In the genomic region with DNA sequence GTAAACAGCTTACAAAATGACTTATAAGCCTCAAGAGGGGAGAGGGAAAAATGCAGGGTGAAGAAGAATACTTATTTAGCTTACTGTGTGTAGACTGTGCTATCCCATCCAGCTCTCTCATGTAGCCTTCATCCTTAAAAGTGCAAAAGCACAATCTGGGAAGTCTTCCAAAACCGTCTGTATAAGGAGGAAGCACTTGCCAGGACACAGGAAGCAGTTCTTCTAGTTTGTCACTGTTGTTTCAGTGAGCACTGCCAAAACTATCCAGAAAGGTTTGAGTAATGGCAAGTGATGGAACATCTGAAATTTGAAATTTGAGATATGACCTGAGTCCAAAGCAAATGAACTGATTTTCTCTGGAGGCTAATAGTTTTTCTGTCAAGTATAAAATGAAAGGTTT, we compare ENCODE assay signal across 14 cellular contexts.
DNase-seq lines count a peak whose midpoint lies in the region.
"Had no signal": no experiment of that assay in that cellular context is flagged by ENCODE, and none has a peak within 500 bp of the region (broad histone marks: within the 10 kb centered on the region; RNA-seq: fewer than 3 reads in every experiment).

No MANE protein-coding gene starts in this region.

- DNase-seq in G401 (ENCODE audit: low spot score) (peak; percentile 9), HT1080 (ENCODE audit: low read depth) (peak; percentile 36), RKO (ENCODE audit: low spot score) (peak; percentile 37), medulla oblongata (ENCODE audit: extremely low spot score) (peak; percentile 3), NCI-H1930 (lab: John Stamatoyannopoulos, UW) (no peak), NCI-H524 treated with DMSO at 0.1 percent for 48 hours (lab: John Stamatoyannopoulos, UW) (no peak), MV-4-11 (lab: John Stamatoyannopoulos, UW) (no peak)
- DNase-seq: DMS79, GM23248, MM.1S, NCI-H1105, NCI-H1694, NCI-H510A treated with DMSO at 0.1 percent for 48 hours, RPMI8226 had no signal

- in situ Hi-C loops in G401 (cut with HindIII; ENCODE audit: low sequenced_read_pairs): no loop called here

Comparison
In these comparisons a context has a peak if more than half of its experiments do, and no peak if none do; other contexts are left out.
1. DNase-seq: peak in G401 (single experiment), HT1080 (single experiment), RKO (single experiment) and medulla oblongata (single experiment); none in NCI-H1930 (0 of 2), NCI-H524 treated with DMSO at 0.1 percent for 48 hours (single experiment) and MV-4-11 (single experiment).